10 cellular contexts compared by ENCODE assay signal in genomic region chr2:173874899-173875247, GRCh38.
DNase-seq lines count a peak whose midpoint lies in the region; ATAC-seq and TF ChIP-seq lines count a peak whose summit lies in the region.
"Had no signal": no experiment of that assay in that cellular context is flagged by ENCODE, and none has a peak within 500 bp of the region (broad histone marks: within the 10 kb centered on the region; RNA-seq: fewer than 3 reads in every experiment).

No MANE protein-coding gene starts in this region.

- WGBS in sigmoid colon, 2 donors, result 64 to 97% methylated on average over 1 of the region's 1 CpG
- 79 to 81% methylated on average over 1 of the region's 1 CpG for WGBS in esophagus squamous epithelium, 2 donors

- H3K27me3 ChIP-seq in sigmoid colon, result no peaks in the 10 kb centered on the region
- no peaks in the 10 kb centered on the region for H3K27me3 ChIP-seq in esophagus squamous epithelium

- H3K27ac ChIP-seq in sigmoid colon (no peak overlapping the region), esophagus squamous epithelium (no peak overlapping the region)

- H3K4me1 ChIP-seq in sigmoid colon (no peaks in the 10 kb centered on the region), esophagus squamous epithelium (peaks cover 0 to 20% (median 10%) of the 10 kb centered on the region in 3 donors)

- H3K36me3 ChIP-seq in sigmoid colon (no peaks in the 10 kb centered on the region), esophagus squamous epithelium (no peaks in the 10 kb centered on the region)

- TF ChIP-seq CTCF in sigmoid colon (IDR thresholded peaks at IDR 0.05) (no peak), esophagus squamous epithelium (IDR thresholded peaks at IDR 0.05) (no peak)

- intact Hi-C loops in sigmoid colon (cut with DNase I), result no loop called here
- intact Hi-C loops in esophagus squamous epithelium (cut with DNase I), result no loop called here

- DNase-seq in left kidney (ENCODE audit: low read depth, low spot score), result peak; percentile 64
- DNase-seq in NCI-H1930 (lab: John Stamatoyannopoulos, UW), result no peak
- no peak for DNase-seq in sigmoid colon
- no peak for DNase-seq in esophagus squamous epithelium (lab: John Stamatoyannopoulos, UW)
- DNase-seq in NCI-H1105 (lab: John Stamatoyannopoulos, UW), result no peak
- DNase-seq: head of caudate nucleus, natural killer cell had no signal

- TF ChIP-seq POLR2A in sigmoid colon (IDR thresholded peaks at IDR 0.05), result no peak
- TF ChIP-seq POLR2A in esophagus squamous epithelium (IDR thresholded peaks at IDR 0.05), result no peak

- no peak for TF ChIP-seq EP300 in sigmoid colon (IDR thresholded peaks at IDR 0.05)

- H3K9me3 ChIP-seq in sigmoid colon (no peaks in the 10 kb centered on the region), esophagus squamous epithelium (no peaks in the 10 kb centered on the region)

- H3K4me3 ChIP-seq in sigmoid colon (no peak overlapping the region), esophagus squamous epithelium (no peak overlapping the region)

- peak; percentile 87 for ATAC-seq in GM18519 (IDR thresholded peaks at IDR 0.05; ENCODE audit: low FRiP score, unreplicated experiment)
- ATAC-seq in GM21576 (IDR thresholded peaks at IDR 0.05; ENCODE audit: unreplicated experiment), result peak; percentile 97
- peak; percentile 96 for ATAC-seq in HG03442 (IDR thresholded peaks at IDR 0.05; ENCODE audit: unreplicated experiment)
